In the genomic region with DNA sequence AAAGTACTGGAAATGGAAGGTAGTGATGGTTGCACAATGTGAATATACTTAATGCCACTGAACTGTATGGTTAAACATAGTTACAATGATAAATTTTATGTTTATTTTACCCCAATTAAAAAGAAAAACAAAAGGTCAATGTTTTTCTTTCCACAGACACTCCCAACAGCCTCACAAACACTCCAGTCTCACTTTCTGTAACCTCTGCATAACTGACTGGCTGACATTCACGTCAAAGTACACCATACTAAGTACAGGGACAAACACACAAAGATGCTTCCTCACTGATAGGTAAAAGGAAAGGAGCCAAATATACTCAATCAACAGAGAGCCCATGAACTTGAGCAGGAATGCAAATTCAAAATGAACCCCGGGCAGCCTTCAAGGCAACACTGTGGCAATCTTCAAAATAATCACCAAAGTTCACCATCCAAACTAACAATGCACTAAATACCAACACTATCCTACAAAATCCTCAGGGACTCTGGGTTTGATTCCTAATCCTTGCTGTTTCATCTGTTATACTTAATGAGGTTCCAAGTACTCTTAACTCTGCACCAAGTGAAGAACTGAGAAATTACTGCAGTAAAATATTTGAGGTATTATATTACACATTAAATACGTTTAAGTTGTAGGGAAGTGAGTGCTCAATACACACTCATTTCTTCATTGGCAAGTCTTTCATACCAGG, we compare ENCODE assay signal across 1 cellular context.
TF ChIP-seq lines count a peak whose summit lies in the region.

No MANE protein-coding gene starts in this region.

TF ChIP-seq in IMR-90, 13 proteins besides CTCF, POLR2A, EP300 and RAD21:
- no peak for TF ChIP-seq RFX5 (IDR thresholded peaks at IDR 0.05; ENCODE audit: low read depth, low read length)
- TF ChIP-seq CEBPB (IDR thresholded peaks at IDR 0.05; ENCODE audit: low read depth, low read length): no peak
- no peak for TF ChIP-seq NFE2L2 (IDR thresholded peaks at IDR 0.05; ENCODE audit: low read depth, low read length)
- no peak for TF ChIP-seq RCOR1 (IDR thresholded peaks at IDR 0.05; ENCODE audit: insufficient replicate concordance, low read length)
- TF ChIP-seq CHD1 (IDR thresholded peaks at IDR 0.05; ENCODE audit: low read depth, low read length): no peak
- TF ChIP-seq BHLHE40 (IDR thresholded peaks at IDR 0.05; ENCODE audit: low read depth, low read length): no peak
- no peak for TF ChIP-seq SMC3 (IDR thresholded peaks at IDR 0.05; ENCODE audit: low read depth, low read length)
